In the genomic region with DNA sequence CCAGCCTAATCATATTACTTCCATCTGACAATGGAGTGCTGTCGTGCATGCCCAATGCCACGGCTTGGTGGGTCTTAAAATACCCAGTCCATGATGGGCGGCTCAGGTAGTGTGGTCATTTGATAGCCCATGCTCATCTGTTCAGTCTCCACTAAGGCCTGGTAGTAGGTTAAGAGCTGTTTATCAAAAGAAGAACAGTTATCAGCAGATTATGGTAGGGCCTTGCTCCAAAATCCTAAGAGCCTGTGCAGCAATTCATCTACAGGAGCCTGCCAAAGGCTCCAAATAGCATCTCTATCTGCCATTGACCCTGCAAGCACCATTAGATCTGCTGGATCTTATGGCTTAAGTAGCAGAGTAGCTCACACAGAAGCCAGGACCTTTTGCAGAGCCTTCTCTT, we compare ENCODE assay signal across 34 cellular contexts. TPM values are rescaled to one million over a fixed set of nuclear protein-coding genes. Genes with fewer than 3 reads are reported as not detected.
DNase-seq lines count a peak whose midpoint lies in the region; ATAC-seq and TF ChIP-seq lines count a peak whose summit lies in the region.
"Had no signal": no experiment of that assay in that cellular context is flagged by ENCODE, and none has a peak within 500 bp of the region (broad histone marks: within the 10 kb centered on the region; RNA-seq: fewer than 3 reads in every experiment).

No MANE protein-coding gene starts in this region.

- H3K4me1 ChIP-seq in left ventricle myocardium inferior (no peaks in the 10 kb centered on the region), right atrium auricular region (no peaks in the 10 kb centered on the region)
- H3K4me1 ChIP-seq: A549, BE2C, BLaER1, Caco-2 had no signal

- peak; percentile 44 for ATAC-seq in Right ventricle myocardium inferior
- ATAC-seq in Right ventricle myocardium superior (ENCODE audit: poor library complexity), result peak; percentile 63
- ATAC-seq in left cardiac atrium, result peak; percentile 49 to 63
- peak; percentile 48 for ATAC-seq in left ventricle myocardium superior
- ATAC-seq: A549; CD8-positive, alpha-beta T cell had no signal

- intact Hi-C loops in Right ventricle myocardium inferior (cut with DNase I) (no loop called here), left ventricle myocardium inferior (cut with micrococcal nuclease) (no loop called here), Right ventricle myocardium superior (cut with DNase I) (no loop called here), cardiac septum (cut with DNase I) (no loop called here), left cardiac atrium (cut with DNase I) (no loop called here), left ventricle myocardium superior (cut with micrococcal nuclease) (loop anchor here (2.0 kb wide), 1 partner anchor 71 kb away; no protein-coding TSS in a partner anchor)

- DNase-seq in Right ventricle myocardium inferior (ENCODE audit: missing footprints) (peak; percentile 41), left ventricle myocardium inferior (no peak), Right ventricle myocardium superior (no peak), cardiac septum (ENCODE audit: low spot score) (no peak), left cardiac atrium (no peak), right atrium auricular region (ENCODE audit: low spot score) (no peak), left ventricle myocardium superior (no peak), NCI-H146 (lab: John Stamatoyannopoulos, UW) (no peak)
- DNase-seq: 8988T; ACHN; AML-193; BE2C; C1 segment of cervical spinal cord; Caco-2; Calu3; CD4-positive, alpha-beta memory T cell; CD4-positive, alpha-beta T cell; CD4-positive, CD25-positive, alpha-beta regulatory T cell; CD8-positive, alpha-beta memory T cell; CD8-positive, alpha-beta T cell; COR-L47; DMS 273 treated with DMSO at 0.1 percent for 48 hours; DMS153; DMS53; DMS79; DMS79 treated with DMSO at 0.1 percent for 48 hours; DND-41; EL had no signal

- TF ChIP-seq CTCF in left ventricle myocardium inferior (IDR thresholded peaks at IDR 0.05; ENCODE audit: borderline replicate concordance) (no peak), right atrium auricular region (IDR thresholded peaks at IDR 0.05) (no peak)

- H3K27me3 ChIP-seq in left ventricle myocardium inferior (ENCODE audit: low read depth) (no peaks in the 10 kb centered on the region), right atrium auricular region (no peaks in the 10 kb centered on the region)
- H3K27me3 ChIP-seq: BE2C; BLaER1; BLaER1 treated with 17β-estradiol and CSF1 and Interleukin-3, amounts not matched to agents 10 nM and 100 nM had no signal

- H3K27ac ChIP-seq in left ventricle myocardium inferior (replicated peaks) (no peak overlapping the region), right atrium auricular region (no peak overlapping the region)
- H3K27ac ChIP-seq: 22Rv1; A549; BLaER1; BLaER1 treated with 17β-estradiol and CSF1 and Interleukin-3, amounts not matched to agents 10 nM and 100 nM; C4-2B had no signal

- H3K4me3 ChIP-seq in left ventricle myocardium inferior (no peak overlapping the region), right atrium auricular region (no peak overlapping the region)
- H3K4me3 ChIP-seq: A549; BLaER1; BLaER1 treated with 17β-estradiol and CSF1 and Interleukin-3, amounts not matched to agents 10 nM and 100 nM had no signal

- H3K36me3 ChIP-seq in left ventricle myocardium inferior (no peaks in the 10 kb centered on the region), right atrium auricular region (no peaks in the 10 kb centered on the region)
- H3K36me3 ChIP-seq: BE2C; BLaER1; BLaER1 treated with 17β-estradiol and CSF1 and Interleukin-3, amounts not matched to agents 10 nM and 100 nM had no signal

- H3K9me3 ChIP-seq in left ventricle myocardium inferior (replicated peaks), result no peaks in the 10 kb centered on the region
- H3K9me3 ChIP-seq in right atrium auricular region, result no peaks in the 10 kb centered on the region
- H3K9me3 ChIP-seq: A549; BE2C; BLaER1; BLaER1 treated with 17β-estradiol and CSF1 and Interleukin-3, amounts not matched to agents 10 nM and 100 nM; Caco-2 had no signal

RNA-seq across cellular contexts. Expression of a gene that starts 21.8 kb away (rescaled TPM):
- total RNA-seq in Right ventricle myocardium inferior (8.2 TPM), left ventricle myocardium inferior (3.8 TPM), Right ventricle myocardium superior (4.5 TPM), cardiac septum (3.7 TPM), left cardiac atrium (10 to 100 TPM; 20.6 to 38.2 TPM), right atrium auricular region (10 to 100 TPM; 11.9 to 30.1 TPM), left ventricle myocardium superior (5.5 TPM)
- total RNA-seq: A172; Caco-2; CD8-positive, alpha-beta T cell had no signal
